ENCODE assay signal across 8 cellular contexts in genomic region chr3:142595581-142595950, GRCh38. TPM values are rescaled to one million over a fixed set of nuclear protein-coding genes. Genes with fewer than 3 reads are reported as not detected.
DNase-seq lines count a peak whose midpoint lies in the region; ATAC-seq and FAIRE-seq lines count a peak whose summit lies in the region.

No MANE protein-coding gene starts in this region.

- H3K9ac ChIP-seq in iPS-18a (ENCODE audit: low read length) = peak overlapping the region; percentile 34

- peaks cover 3% of the 10 kb centered on the region for H3K27me3 Mint-ChIP-seq in activated naive CD8-positive, alpha-beta T cell treated with anti-CD3 and anti-CD28 coated beads, Interleukin-2, amount 50 U/mL, for 24 hours

- H3K27me3 ChIP-seq in iPS-18a (ENCODE audit: control insufficient read depth, insufficient read depth, low read length) (peaks cover 18% of the 10 kb centered on the region), small intestine (ENCODE audit: control insufficient read depth in 2 of 2, insufficient read depth in 2 of 2, low read length in 2 of 2) (no peaks in the 10 kb centered on the region)

- H3K4me1 ChIP-seq in iPS-18a (ENCODE audit: control insufficient read depth, low read depth, low read length) = peaks cover 8% of the 10 kb centered on the region
- peaks cover 2 to 4% of the 10 kb centered on the region in 2 donors for H3K4me1 ChIP-seq in small intestine (ENCODE audit: control insufficient read depth in 2 of 2, insufficient read depth in 1 of 2, low read depth in 1 of 2, low read length in 1 of 2)

- DNase-seq in AG20443 (ENCODE audit: low spot score) (peak; percentile 63), HS-27A (ENCODE audit: low read depth) (peak; percentile 86), small intestine (peak; percentile 53), NAMALWA (ENCODE audit: low spot score) (no peak)
- DNase-seq in activated naive CD8-positive, alpha-beta T cell treated with anti-CD3 and anti-CD28 coated beads, Interleukin-2, amount 50 U/mL, for 24 hours = no peak

- FAIRE-seq in small intestine (lab: Jason Lieb, UNC) = no peak

- H3K27ac Mint-ChIP-seq in activated naive CD8-positive, alpha-beta T cell treated with anti-CD3 and anti-CD28 coated beads, Interleukin-2, amount 50 U/mL, for 24 hours = no peak overlapping the region

- H3K4me3 ChIP-seq in iPS-18a (ENCODE audit: low read length) (peak overlapping the region; percentile 90), small intestine (ENCODE audit: low read depth in 1 of 2, low read length in 2 of 2) (peak overlapping the region; percentile 49 to 76)

- 7 to 16% (median 13%) methylated on average over 7 of the region's 7 CpGs for WGBS in small intestine, 3 donors

- ATAC-seq in activated naive CD8-positive, alpha-beta T cell treated with anti-CD3 and anti-CD28 coated beads, Interleukin-2, amount 50 U/mL, for 24 hours = no peak
- no peak for ATAC-seq in GM21528 (IDR thresholded peaks at IDR 0.05; ENCODE audit: low FRiP score, unreplicated experiment)
- no peak for ATAC-seq in GM21526 (IDR thresholded peaks at IDR 0.05; ENCODE audit: low FRiP score, unreplicated experiment)

- H3K27ac ChIP-seq in iPS-18a (ENCODE audit: low read length) (no peak overlapping the region), small intestine (ENCODE audit: low read depth in 1 of 2, low read length in 1 of 2) (peak overlapping the region; percentile 72 to 87)

- H3K4me3 Mint-ChIP-seq in activated naive CD8-positive, alpha-beta T cell treated with anti-CD3 and anti-CD28 coated beads, Interleukin-2, amount 50 U/mL, for 24 hours = peak overlapping the region; percentile 92

- H3K9me3 ChIP-seq in iPS-18a (ENCODE audit: control insufficient read depth, low read depth, low read length) (no peaks in the 10 kb centered on the region), small intestine (ENCODE audit: control insufficient read depth, low read depth) (no peaks in the 10 kb centered on the region)

- H3K4me1 Mint-ChIP-seq in activated naive CD8-positive, alpha-beta T cell treated with anti-CD3 and anti-CD28 coated beads, Interleukin-2, amount 50 U/mL, for 24 hours = peaks cover 15% of the 10 kb centered on the region

- no peaks in the 10 kb centered on the region for H3K36me3 Mint-ChIP-seq in activated naive CD8-positive, alpha-beta T cell treated with anti-CD3 and anti-CD28 coated beads, Interleukin-2, amount 50 U/mL, for 24 hours (ENCODE audit: low read depth)

- no peaks in the 10 kb centered on the region for H3K9me3 Mint-ChIP-seq in activated naive CD8-positive, alpha-beta T cell treated with anti-CD3 and anti-CD28 coated beads, Interleukin-2, amount 50 U/mL, for 24 hours

- H3K36me3 ChIP-seq in iPS-18a (ENCODE audit: control insufficient read depth, low read depth, low read length) (no peaks in the 10 kb centered on the region), small intestine (ENCODE audit: control insufficient read depth in 2 of 2, insufficient read depth in 2 of 2, low read length in 2 of 2) (no peaks in the 10 kb centered on the region)

RNA-seq across cellular contexts. Expression of gene PLS1, which starts 0.6 kb away (rescaled TPM):
- 100 to 1,000 TPM in 2 of 3 donors, 10 to 100 TPM in 1; 63.0 to 298 (median 279) TPM for polyA plus RNA-seq in small intestine

RNA-seq across cellular contexts. Expression of gene ATR, which starts 17.0 kb away (rescaled TPM):
- 1 to 10 TPM; 3.5 to 9.6 (median 5.1) TPM for polyA plus RNA-seq in small intestine

Comparison
In these comparisons a context has a peak if more than half of its experiments do, and no peak if none do; other contexts are left out.
1. DNase-seq: peak in AG20443 (single experiment), HS-27A (single experiment) and small intestine (single experiment); none in activated naive CD8-positive, alpha-beta T cell treated with anti-CD3 and anti-CD28 coated beads, Interleukin-2, amount 50 U/mL, for 24 hours (single experiment) and NAMALWA (single experiment).